10 cellular contexts compared by ENCODE assay signal in genomic region chr11:65113839-65114238, GRCh38. TPM values are rescaled to one million over a fixed set of nuclear protein-coding genes. Genes with fewer than 3 reads are reported as not detected.
DNase-seq lines count a peak whose midpoint lies in the region; ATAC-seq and TF ChIP-seq lines count a peak whose summit lies in the region.
"Had no signal": no experiment of that assay in that cellular context is flagged by ENCODE, and none has a peak within 500 bp of the region (broad histone marks: within the 10 kb centered on the region; RNA-seq: fewer than 3 reads in every experiment).

No MANE protein-coding gene starts in this region.

- H3K27me3 ChIP-seq in breast epithelium (no peaks in the 10 kb centered on the region), Peyer's patch (no peaks in the 10 kb centered on the region)
- H3K27me3 ChIP-seq: ovary had no signal

- POLR2A ChIA-PET in MCF 10A (lab: Yijun Ruan, JAX) = interaction anchor here (0.7 to 4.2 kb wide), 4 partner anchors 8 to 335 kb away, joined by 3 to 32 read pairs (median 3); partner anchors contain the start of genes FAU, MRPL49 and SF1
- POLR2A ChIA-PET in activated CD8-positive, alpha-beta T cell treated with anti-CD3 and anti-CD28 coated beads, Interleukin-2, amount 10 ng/mL, durations not matched to agents 7 days and 5 days (lab: Charles Lee) = interaction anchor here (1.3 to 4.7 kb wide), 3 partner anchors 8 to 31 kb away, joined by 5 to 28 read pairs (median 15); partner anchors contain the start of genes CDCA5, FAU, MRPL49 and VPS51

- ATAC-seq in activated CD8-positive, alpha-beta T cell treated with anti-CD3 and anti-CD28 coated beads, Interleukin-2, amount 10 ng/mL, durations not matched to agents 7 days and 5 days = no peak
- ATAC-seq in left lobe of liver = no peak
- no peak for ATAC-seq in stimulated activated naive CD8-positive, alpha-beta T cell treated with anti-CD3 and anti-CD28 coated beads, Interleukin-15, amount 100 ng/mL, for 72 hours
- ATAC-seq in GM21360 (IDR thresholded peaks at IDR 0.05; ENCODE audit: unreplicated experiment) = no peak
- ATAC-seq in HG03342 (IDR thresholded peaks at IDR 0.05; ENCODE audit: unreplicated experiment) = no peak

- H3K27ac ChIP-seq in breast epithelium (no peak overlapping the region), Peyer's patch (no peak overlapping the region)

- TF ChIP-seq POLR2A in breast epithelium (IDR thresholded peaks at IDR 0.05) = no peak
- no peak for TF ChIP-seq POLR2A in Peyer's patch (IDR thresholded peaks at IDR 0.05)

- BruUV-seq in MCF 10A (replicated peaks; lab: Mats Ljungman, UMichigan) = no TSS peak

- peaks cover 43% of the 10 kb centered on the region for H3K36me3 Mint-ChIP-seq in MCF 10A (ENCODE audit: insufficient read depth, unreplicated experiment)
- H3K36me3 Mint-ChIP-seq in activated CD8-positive, alpha-beta T cell treated with anti-CD3 and anti-CD28 coated beads, Interleukin-2, amount 10 ng/mL, durations not matched to agents 7 days and 5 days (ENCODE audit: low read depth) = peaks cover 29% of the 10 kb centered on the region

- no peaks in the 10 kb centered on the region for H3K27me3 Mint-ChIP-seq in MCF 10A (ENCODE audit: insufficient read depth, unreplicated experiment)
- no peaks in the 10 kb centered on the region for H3K27me3 Mint-ChIP-seq in activated CD8-positive, alpha-beta T cell treated with anti-CD3 and anti-CD28 coated beads, Interleukin-2, amount 10 ng/mL, durations not matched to agents 7 days and 5 days (ENCODE audit: low read depth)
- H3K27me3 Mint-ChIP-seq in stimulated activated naive CD8-positive, alpha-beta T cell treated with anti-CD3 and anti-CD28 coated beads, Interleukin-15, amount 100 ng/mL, for 72 hours = no peaks in the 10 kb centered on the region

- H3K9me3 Mint-ChIP-seq in MCF 10A (ENCODE audit: unreplicated experiment) = no peaks in the 10 kb centered on the region
- no peaks in the 10 kb centered on the region for H3K9me3 Mint-ChIP-seq in activated CD8-positive, alpha-beta T cell treated with anti-CD3 and anti-CD28 coated beads, Interleukin-2, amount 10 ng/mL, durations not matched to agents 7 days and 5 days (ENCODE audit: insufficient read depth)
- H3K9me3 Mint-ChIP-seq in stimulated activated naive CD8-positive, alpha-beta T cell treated with anti-CD3 and anti-CD28 coated beads, Interleukin-15, amount 100 ng/mL, for 72 hours = no peaks in the 10 kb centered on the region

- CTCF ChIA-PET in MCF 10A (lab: Yijun Ruan, JAX) = interaction anchor here (0.7 to 5.1 kb wide), 2 partner anchors 16 to 148 kb away, joined by 3 to 94 read pairs; partner anchors contain the start of gene VPS51
- CTCF ChIA-PET in activated CD8-positive, alpha-beta T cell treated with anti-CD3 and anti-CD28 coated beads, Interleukin-2, amount 10 ng/mL, durations not matched to agents 7 days and 5 days (lab: Charles Lee) = interaction anchor here (1.3 to 5.2 kb wide), 9 partner anchors 8 to 266 kb away, joined by 3 to 117 read pairs (median 27); partner anchors contain the start of genes ARL2, CAPN1, FAU and MRPL49

- DNase-seq in MCF 10A (ENCODE audit: unreplicated experiment) = no peak
- no peak for DNase-seq in breast epithelium (ENCODE audit: low spot score in 2 of 2)
- DNase-seq in activated CD8-positive, alpha-beta T cell treated with anti-CD3 and anti-CD28 coated beads, Interleukin-2, amount 10 ng/mL, durations not matched to agents 7 days and 5 days = no peak
- DNase-seq in left lobe of liver (ENCODE audit: low spot score) = peak; percentile 79
- no peak for DNase-seq in stimulated activated naive CD8-positive, alpha-beta T cell treated with anti-CD3 and anti-CD28 coated beads, Interleukin-15, amount 100 ng/mL, for 72 hours
- no peak for DNase-seq in Peyer's patch
- DNase-seq: stimulated activated CD4-positive, alpha-beta T cell treated with anti-CD3 and anti-CD28 coated beads, Interleukin-2, amount 100 ng/mL, for 48 hours had no signal

- H3K4me1 ChIP-seq in breast epithelium = peaks cover 6 to 17% of the 10 kb centered on the region in 2 donors
- H3K4me1 ChIP-seq in Peyer's patch = peaks cover 11 to 48% (median 30%) of the 10 kb centered on the region in 4 donors

- H3K4me1 Mint-ChIP-seq in MCF 10A (ENCODE audit: insufficient read depth, unreplicated experiment) = peaks cover 17% of the 10 kb centered on the region
- H3K4me1 Mint-ChIP-seq in activated CD8-positive, alpha-beta T cell treated with anti-CD3 and anti-CD28 coated beads, Interleukin-2, amount 10 ng/mL, durations not matched to agents 7 days and 5 days (ENCODE audit: low read depth) = peaks cover 61% of the 10 kb centered on the region
- H3K4me1 Mint-ChIP-seq in stimulated activated naive CD8-positive, alpha-beta T cell treated with anti-CD3 and anti-CD28 coated beads, Interleukin-15, amount 100 ng/mL, for 72 hours = peaks cover 79% of the 10 kb centered on the region

- H3K27ac Mint-ChIP-seq in MCF 10A (ENCODE audit: low read depth, unreplicated experiment) = no peak overlapping the region
- no peak overlapping the region for H3K27ac Mint-ChIP-seq in activated CD8-positive, alpha-beta T cell treated with anti-CD3 and anti-CD28 coated beads, Interleukin-2, amount 10 ng/mL, durations not matched to agents 7 days and 5 days
- peak overlapping the region; percentile 64 to 69 for H3K27ac Mint-ChIP-seq in stimulated activated naive CD8-positive, alpha-beta T cell treated with anti-CD3 and anti-CD28 coated beads, Interleukin-15, amount 100 ng/mL, for 72 hours

- H3K4me3 ChIP-seq in breast epithelium (no peak overlapping the region), Peyer's patch (no peak overlapping the region)

- H3K4me3 Mint-ChIP-seq in MCF 10A (ENCODE audit: unreplicated experiment) = peak overlapping the region; percentile 93
- peak overlapping the region; percentile 89 for H3K4me3 Mint-ChIP-seq in activated CD8-positive, alpha-beta T cell treated with anti-CD3 and anti-CD28 coated beads, Interleukin-2, amount 10 ng/mL, durations not matched to agents 7 days and 5 days
- peak overlapping the region; percentile 94 to 97 for H3K4me3 Mint-ChIP-seq in stimulated activated naive CD8-positive, alpha-beta T cell treated with anti-CD3 and anti-CD28 coated beads, Interleukin-15, amount 100 ng/mL, for 72 hours

- intact Hi-C loops in MCF 10A (cut with micrococcal nuclease) = loop anchor here (10.0 kb wide), 1 partner anchor 199 kb away; the partner anchor contains the start of gene ATG2A
- intact Hi-C loops in breast epithelium (cut with DNase I; ENCODE audit: low total_unique reads) = no loop called here

- H3K9me3 ChIP-seq in breast epithelium (no peaks in the 10 kb centered on the region), Peyer's patch (no peaks in the 10 kb centered on the region)
- H3K9me3 ChIP-seq: ovary had no signal

- peaks cover 5% of the 10 kb centered on the region for H3K36me3 ChIP-seq in breast epithelium
- H3K36me3 ChIP-seq in Peyer's patch = peaks cover 0 to 11% (median 0%) of the 10 kb centered on the region in 3 donors
- H3K36me3 ChIP-seq: ovary had no signal

- no peak for TF ChIP-seq CTCF in MCF 10A (IDR thresholded peaks at IDR 0.05; ENCODE audit: unreplicated experiment)
- TF ChIP-seq CTCF in breast epithelium (IDR thresholded peaks at IDR 0.05) = no peak
- no peak for TF ChIP-seq CTCF in Peyer's patch (IDR thresholded peaks at IDR 0.05)

RNA-seq across cellular contexts. Expression of gene TM7SF2, which starts 2.2 kb away (rescaled TPM):
- total RNA-seq in MCF 10A (2022) (8.5 and 14.0 TPM in 2 replicates), breast epithelium (100 to 1,000 TPM in 1 of 3 donors, 10 to 100 TPM in 2; 38.8 to 189 (median 44.2) TPM), left lobe of liver (97.6 TPM), Peyer's patch (10 to 100 TPM; 19.8 to 78.1 (median 58.5) TPM)
- total RNA-seq in activated CD8-positive, alpha-beta T cell treated with anti-CD3 and anti-CD28 coated beads, Interleukin-2, amount 10 ng/mL, durations not matched to agents 7 days and 5 days = 10 to 100 TPM; 25.3 to 26.1 TPM

RNA-seq across cellular contexts. Expression of gene ZNHIT2, which starts 3.7 kb away (rescaled TPM):
- total RNA-seq in MCF 10A (2022) (22.0 and 23.6 TPM in 2 replicates), breast epithelium (10 to 100 TPM; 14.6 to 23.3 (median 20.3) TPM), left lobe of liver (8.8 TPM), Peyer's patch (10 to 100 TPM in 3 of 4 donors, 1 to 10 TPM in 1; 8.7 to 20.6 (median 13.8) TPM)
- total RNA-seq in activated CD8-positive, alpha-beta T cell treated with anti-CD3 and anti-CD28 coated beads, Interleukin-2, amount 10 ng/mL, durations not matched to agents 7 days and 5 days = 10 to 100 TPM; 11.6 to 12.4 TPM

RNA-seq across cellular contexts. Expression of gene FAU, which starts 8.1 kb away (rescaled TPM):
- 1,049 and 1,269 TPM in 2 replicates for total RNA-seq in MCF 10A (2022)
- total RNA-seq in breast epithelium = 1,000 to 10,000 TPM in 1 of 3 donors, 100 to 1,000 TPM in 2; 786 to 1,230 (median 855) TPM
- 1,000 to 10,000 TPM in 1 of 2 experiments, 100 to 1,000 TPM in 1; 986 to 1,038 TPM for total RNA-seq in activated CD8-positive, alpha-beta T cell treated with anti-CD3 and anti-CD28 coated beads, Interleukin-2, amount 10 ng/mL, durations not matched to agents 7 days and 5 days
- total RNA-seq in left lobe of liver = 430 TPM
- 100 to 1,000 TPM; 412 to 714 (median 579) TPM for total RNA-seq in Peyer's patch

RNA-seq across cellular contexts. Expression of gene MRPL49, which starts 8.3 kb away (rescaled TPM):
- total RNA-seq in MCF 10A (2022) = 76.9 and 79.0 TPM in 2 replicates
- total RNA-seq in breast epithelium = 10 to 100 TPM; 66.2 to 92.6 (median 72.8) TPM
- 10 to 100 TPM; 47.3 to 51.1 TPM for total RNA-seq in activated CD8-positive, alpha-beta T cell treated with anti-CD3 and anti-CD28 coated beads, Interleukin-2, amount 10 ng/mL, durations not matched to agents 7 days and 5 days
- total RNA-seq in left lobe of liver = 31.3 TPM
- 10 to 100 TPM; 36.2 to 50.3 (median 45.7) TPM for total RNA-seq in Peyer's patch

RNA-seq across cellular contexts. Expression of gene VPS51, which starts 17.8 kb away (rescaled TPM):
- total RNA-seq in MCF 10A (2022) (56.1 and 77.0 TPM in 2 replicates), breast epithelium (100 to 1,000 TPM; 166 to 317 (median 218) TPM), left lobe of liver (55.1 TPM), Peyer's patch (100 to 1,000 TPM; 280 to 636 (median 416) TPM)
- total RNA-seq in activated CD8-positive, alpha-beta T cell treated with anti-CD3 and anti-CD28 coated beads, Interleukin-2, amount 10 ng/mL, durations not matched to agents 7 days and 5 days = 100 to 1,000 TPM; 116 to 131 TPM

Comparison
In these comparisons a context has a peak if more than half of its experiments do, and no peak if none do; other contexts are left out.
1. H3K27ac Mint-ChIP-seq: peak in stimulated activated naive CD8-positive, alpha-beta T cell treated with anti-CD3 and anti-CD28 coated beads, Interleukin-15, amount 100 ng/mL, for 72 hours (2 of 2); none in MCF 10A (single experiment) and activated CD8-positive, alpha-beta T cell treated with anti-CD3 and anti-CD28 coated beads, Interleukin-2, amount 10 ng/mL, durations not matched to agents 7 days and 5 days (single experiment).
2. Peak in every context shown above with its lines, with median percentiles within 50 percentile points of each other: H3K4me3 Mint-ChIP-seq.